In the genomic region with DNA sequence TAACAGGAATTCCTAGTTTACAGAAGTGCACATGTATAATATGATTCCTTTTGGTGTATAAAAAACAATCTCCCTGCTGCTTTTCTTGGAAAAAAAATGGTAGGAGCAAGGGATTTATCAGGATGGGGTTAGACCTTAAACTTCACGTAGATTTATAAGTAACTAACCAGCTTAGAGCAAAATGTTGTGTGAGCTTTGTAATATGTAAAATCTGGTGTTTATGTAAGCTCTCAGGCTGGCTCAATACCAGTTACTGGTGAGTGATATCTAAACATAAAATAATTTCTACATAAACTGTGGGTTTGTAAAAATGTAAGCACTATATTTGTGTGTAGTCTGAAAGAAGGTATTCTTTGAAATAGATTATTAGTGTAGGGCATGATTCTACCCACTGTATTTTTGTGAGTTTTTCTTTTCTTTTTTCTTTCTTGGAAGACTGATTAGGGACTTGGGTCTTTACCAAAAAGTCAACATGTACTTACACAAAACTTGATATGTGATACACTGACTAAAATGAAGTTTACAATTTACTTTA, we compare ENCODE assay signal across 17 cellular contexts.
DNase-seq lines count a peak whose midpoint lies in the region; FAIRE-seq and TF ChIP-seq lines count a peak whose summit lies in the region.
"Had no signal": no experiment of that assay in that cellular context is flagged by ENCODE, and none has a peak within 500 bp of the region (broad histone marks: within the 10 kb centered on the region; RNA-seq: fewer than 3 reads in every experiment).

No MANE protein-coding gene starts in this region.

- H3K4me3 ChIP-seq in astrocyte (ENCODE audit: insufficient read depth, low read depth, low read length) (no peak overlapping the region), retinal pigment epithelial cell (ENCODE audit: low read length) (no peak overlapping the region)
- H3K4me3 ChIP-seq: GM12878, GM23248 had no signal

- no peak overlapping the region for H3K27ac ChIP-seq in astrocyte (ENCODE audit: low read depth, low read length)
- H3K27ac ChIP-seq: C4-2B, GM23248, HL-60 had no signal

- peaks cover 21% of the 10 kb centered on the region for H3K9me3 Mint-ChIP-seq in astrocyte (ENCODE audit: unreplicated experiment)
- H3K9me3 Mint-ChIP-seq in T-helper 2 cell treated with Interferon-gamma antibody and Interleukin-4, amounts not matched to agents 5 μg/mL and 100 μg/mL, for 36 hours = peaks cover 14% of the 10 kb centered on the region

- H3K27me3 Mint-ChIP-seq in astrocyte (ENCODE audit: low read depth, unreplicated experiment) = no peaks in the 10 kb centered on the region
- no peaks in the 10 kb centered on the region for H3K27me3 Mint-ChIP-seq in T-helper 2 cell treated with Interferon-gamma antibody and Interleukin-4, amounts not matched to agents 5 μg/mL and 100 μg/mL, for 36 hours (ENCODE audit: low read depth)

- no peaks in the 10 kb centered on the region for H3K27me3 ChIP-seq in astrocyte (ENCODE audit: insufficient read depth, low read length)
- H3K27me3 ChIP-seq: BE2C had no signal

- no peak overlapping the region for H3K9ac ChIP-seq in astrocyte (ENCODE audit: low read length)
- H3K9ac ChIP-seq: GM23248 had no signal

- DNase-seq in H4 (ENCODE audit: low spot score) (peak; percentile 81), astrocyte (ENCODE audit: low read depth) (peak; percentile 41), fibroblast of peridontal ligament (ENCODE audit: extremely low read depth) (peak; percentile 13), retinal pigment epithelial cell (ENCODE audit: low read depth) (peak; percentile 11), GM13977 (ENCODE audit: low spot score) (no peak)
- no peak for DNase-seq in activated CD4-positive, CD25-positive, alpha-beta regulatory T cell treated with anti-CD3 and anti-CD28 coated beads, Interleukin-2, amount 50 U/mL, for 72 hours
- DNase-seq in activated CD8-positive, alpha-beta memory T cell treated with anti-CD3 and anti-CD28 coated beads, Interleukin-2, amount 50 U/mL, for 4 hours = no peak
- DNase-seq in T-helper 2 cell treated with Interferon-gamma antibody and Interleukin-4, amounts not matched to agents 5 μg/mL and 100 μg/mL, for 36 hours (ENCODE audit: low spot score) = no peak
- DNase-seq: ACHN; BE2C; CD4-positive, alpha-beta memory T cell; DMS79; GM23248; H7 had no signal

- H3K4me3 Mint-ChIP-seq in astrocyte (ENCODE audit: unreplicated experiment) = no peak overlapping the region
- no peak overlapping the region for H3K4me3 Mint-ChIP-seq in T-helper 2 cell treated with Interferon-gamma antibody and Interleukin-4, amounts not matched to agents 5 μg/mL and 100 μg/mL, for 36 hours
- H3K4me3 Mint-ChIP-seq: CD4-positive, alpha-beta memory T cell had no signal

- no peaks in the 10 kb centered on the region for H3K36me3 Mint-ChIP-seq in astrocyte (ENCODE audit: low read depth, unreplicated experiment)
- no peaks in the 10 kb centered on the region for H3K36me3 Mint-ChIP-seq in T-helper 2 cell treated with Interferon-gamma antibody and Interleukin-4, amounts not matched to agents 5 μg/mL and 100 μg/mL, for 36 hours (ENCODE audit: low read depth)
- H3K36me3 Mint-ChIP-seq: CD4-positive, alpha-beta memory T cell had no signal

- no peaks in the 10 kb centered on the region for H3K4me1 ChIP-seq in astrocyte (ENCODE audit: insufficient read depth, low read length)
- H3K4me1 ChIP-seq: BE2C had no signal

- FAIRE-seq in astrocyte (lab: Jason Lieb, UNC) = peak; percentile 43
- FAIRE-seq: GM12878 had no signal

- H3K9me3 ChIP-seq in astrocyte (ENCODE audit: insufficient read depth, low read depth, low read length) = peaks cover 9% of the 10 kb centered on the region
- H3K9me3 ChIP-seq: BE2C had no signal

- H3K36me3 ChIP-seq in astrocyte (ENCODE audit: insufficient read depth, low read length) = no peaks in the 10 kb centered on the region
- H3K36me3 ChIP-seq: BE2C had no signal

- TF ChIP-seq CTCF in astrocyte (IDR thresholded peaks at IDR 0.05; ENCODE audit: insufficient read depth, low read depth, low read length) (no peak), retinal pigment epithelial cell (conservative IDR thresholded peaks at IDR 0.05; ENCODE audit: low read depth, low read length) (no peak), GM13977 (IDR thresholded peaks at IDR 0.05; ENCODE audit: extremely low read depth, insufficient read depth, missing control alignments) (no peak)

- in situ Hi-C loops in GM13977 (cut with MboI; ENCODE audit: low pct_unique_long_range_greater_than_20kb, low sequenced_read_pairs, unreplicated experiment) = no loop called here

- H3K4me2 ChIP-seq in astrocyte (ENCODE audit: low read length) = no peak overlapping the region

- H4K20me1 ChIP-seq in astrocyte (ENCODE audit: insufficient read depth, low read length) = no peaks in the 10 kb centered on the region

- H3K27ac Mint-ChIP-seq in astrocyte (ENCODE audit: unreplicated experiment) = no peak overlapping the region
- H3K27ac Mint-ChIP-seq in T-helper 2 cell treated with Interferon-gamma antibody and Interleukin-4, amounts not matched to agents 5 μg/mL and 100 μg/mL, for 36 hours = no peak overlapping the region
- H3K27ac Mint-ChIP-seq: CD4-positive, alpha-beta memory T cell had no signal

- no peak overlapping the region for H2AFZ ChIP-seq in astrocyte (ENCODE audit: low read depth, low read length)
- H2AFZ ChIP-seq: GM23248 had no signal

- no peaks in the 10 kb centered on the region for H3K79me2 ChIP-seq in astrocyte (ENCODE audit: insufficient read depth, low read length)

- H3K4me1 Mint-ChIP-seq in astrocyte (ENCODE audit: low read depth, unreplicated experiment) = no peaks in the 10 kb centered on the region
- H3K4me1 Mint-ChIP-seq in T-helper 2 cell treated with Interferon-gamma antibody and Interleukin-4, amounts not matched to agents 5 μg/mL and 100 μg/mL, for 36 hours (ENCODE audit: low read depth) = no peaks in the 10 kb centered on the region
- H3K4me1 Mint-ChIP-seq: CD4-positive, alpha-beta memory T cell had no signal

Comparison
In these comparisons a context has a peak if more than half of its experiments do, and no peak if none do; other contexts are left out.
1. DNase-seq: peak in H4 (single experiment), astrocyte (single experiment), fibroblast of peridontal ligament (single experiment) and retinal pigment epithelial cell (single experiment); none in activated CD4-positive, CD25-positive, alpha-beta regulatory T cell treated with anti-CD3 and anti-CD28 coated beads, Interleukin-2, amount 50 U/mL, for 72 hours (single experiment), activated CD8-positive, alpha-beta memory T cell treated with anti-CD3 and anti-CD28 coated beads, Interleukin-2, amount 50 U/mL, for 4 hours (single experiment), T-helper 2 cell treated with Interferon-gamma antibody and Interleukin-4, amounts not matched to agents 5 μg/mL and 100 μg/mL, for 36 hours (single experiment) and GM13977 (single experiment).